In genomic region chr2:218658671-218659257, GRCh38 we compare ENCODE assay signal across 1 cellular context.
TF ChIP-seq lines count a peak whose summit lies in the region.

No MANE protein-coding gene starts in this region.

TF ChIP-seq in endothelial cell of umbilical vein, 7 proteins besides CTCF, POLR2A, EP300 and RAD21:
- TF ChIP-seq GATA2 (IDR thresholded peaks at IDR 0.05; ENCODE audit: insufficient read depth, insufficient read length, low read depth, low read length) = no peak
- peak; percentile 22 for TF ChIP-seq FOS (IDR thresholded peaks at IDR 0.05; ENCODE audit: borderline replicate concordance, insufficient read depth, low read length)
